ENCODE assay signal across 27 cellular contexts in the genomic region with DNA sequence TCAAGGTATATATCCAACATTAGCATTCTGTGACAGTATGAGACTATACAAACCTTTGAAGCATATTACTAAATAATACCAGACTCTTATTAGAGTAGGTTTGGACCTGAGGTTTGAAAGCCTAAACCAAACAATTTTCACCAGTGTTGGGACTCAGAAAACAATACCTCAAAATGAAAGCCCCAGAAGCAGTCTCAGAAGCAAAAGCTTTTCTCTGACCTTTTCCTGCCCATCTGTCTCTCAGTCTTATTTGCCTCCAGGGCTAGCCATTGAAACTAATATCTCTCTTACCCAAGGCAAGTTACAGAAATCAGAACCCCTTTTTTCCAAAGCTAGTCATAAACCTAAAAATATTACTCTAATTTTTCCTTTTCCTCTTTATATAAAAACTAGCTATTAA.
A peak's percentile ranks its signal among the peaks of the same experiment; 100 is the strongest.
DNase-seq lines count a peak whose midpoint lies in the region; ATAC-seq, FAIRE-seq and TF ChIP-seq lines count a peak whose summit lies in the region.
"Had no signal": no experiment of that assay in that cellular context is flagged by ENCODE, and none has a peak within 500 bp of the region (broad histone marks: within the 10 kb centered on the region; RNA-seq: fewer than 3 reads in every experiment).

No MANE protein-coding gene starts in this region.

- H3K4me3 Mint-ChIP-seq in nephron progenitor cell, result no peak overlapping the region
- H3K4me3 Mint-ChIP-seq: activated CD8-positive, alpha-beta T cell treated with anti-CD3 and anti-CD28 coated beads, Interleukin-2, amount 10 ng/mL, durations not matched to agents 7 days and 5 days; activated naive CD8-positive, alpha-beta T cell treated with anti-CD3 and anti-CD28 coated beads, Interleukin-2, amount 10 ng/mL, durations not matched to agents 7 days and 5 days; B cell; dendritic cell treated with granulocyte-macrophage colony-stimulating factor and Interleukin-4, amounts not matched to agents 40 ng/mL and 50 ng/mL, for 4 days; natural killer cell treated with Interleukin-12 subunit alpha and Interleukin-12 subunit beta and Interleukin-15 and Interleukin-18, amount 100 ng/mL, for 72 hours; T-helper 1 cell treated with Interleukin-12 subunit alpha and Interleukin-12 subunit beta and Interleukin-4 antibody, amounts not matched to agents 30 μg/mL and 1 μg/mL, for 36 hours had no signal

- H3K4me1 Mint-ChIP-seq in nephron progenitor cell, result no peaks in the 10 kb centered on the region

- peaks cover 11% of the 10 kb centered on the region for H3K9me3 Mint-ChIP-seq in nephron progenitor cell
- H3K9me3 Mint-ChIP-seq: activated naive CD8-positive, alpha-beta T cell treated with anti-CD3 and anti-CD28 coated beads, Interleukin-2, amount 10 ng/mL, durations not matched to agents 7 days and 5 days; dendritic cell treated with granulocyte-macrophage colony-stimulating factor and Interleukin-4, amounts not matched to agents 40 ng/mL and 50 ng/mL, for 4 days; natural killer cell treated with Interleukin-12 subunit alpha and Interleukin-12 subunit beta and Interleukin-15 and Interleukin-18, amount 100 ng/mL, for 72 hours; T-helper 1 cell treated with Interleukin-12 subunit alpha and Interleukin-12 subunit beta and Interleukin-4 antibody, amounts not matched to agents 30 μg/mL and 1 μg/mL, for 36 hours had no signal

- no peak for TF ChIP-seq CTCF in hepatocyte (IDR thresholded peaks at IDR 0.05; ENCODE audit: poor library complexity)
- no peak for TF ChIP-seq CTCF in nephron progenitor cell (IDR thresholded peaks at IDR 0.05)

- no peaks in the 10 kb centered on the region for H3K27me3 ChIP-seq in hepatocyte
- H3K27me3 ChIP-seq: testis had no signal

- no peaks in the 10 kb centered on the region for H4K20me1 ChIP-seq in hepatocyte (ENCODE audit: insufficient read depth, poor library complexity, severe bottlenecking)

- peak; percentile 71 for ATAC-seq in GM19372 (IDR thresholded peaks at IDR 0.05; ENCODE audit: low read depth, unreplicated experiment)
- ATAC-seq in HG02840 (IDR thresholded peaks at IDR 0.05; ENCODE audit: low FRiP score, unreplicated experiment), result peak; percentile 51
- peak; percentile 45 for ATAC-seq in HG03520 (IDR thresholded peaks at IDR 0.05; ENCODE audit: unreplicated experiment)
- no peak for ATAC-seq in GM21737 (IDR thresholded peaks at IDR 0.05; ENCODE audit: unreplicated experiment)
- ATAC-seq: A549; activated CD8-positive, alpha-beta T cell treated with anti-CD3 and anti-CD28 coated beads, Interleukin-2, amount 10 ng/mL, durations not matched to agents 7 days and 5 days; mucosa of descending colon; natural killer cell treated with Interleukin-12 subunit alpha and Interleukin-12 subunit beta and Interleukin-15 and Interleukin-18, amount 100 ng/mL, for 72 hours; stimulated activated naive CD8-positive, alpha-beta T cell treated with anti-CD3 and anti-CD28 coated beads, Interleukin-15, Interleukin-2, amounts not matched to agents 100 U/mL and 50 U/mL, for 24 hours had no signal

- H3K27me3 Mint-ChIP-seq in nephron progenitor cell (ENCODE audit: low read depth, poor library complexity), result no peaks in the 10 kb centered on the region
- H3K27me3 Mint-ChIP-seq: B cell; dendritic cell treated with granulocyte-macrophage colony-stimulating factor and Interleukin-4, amounts not matched to agents 40 ng/mL and 50 ng/mL, for 4 days; natural killer cell treated with Interleukin-12 subunit alpha and Interleukin-12 subunit beta and Interleukin-15 and Interleukin-18, amount 100 ng/mL, for 72 hours had no signal

- H3K36me3 ChIP-seq in hepatocyte (replicated peaks; ENCODE audit: insufficient read depth, low read depth), result no peaks in the 10 kb centered on the region

- no peaks in the 10 kb centered on the region for H3K36me3 Mint-ChIP-seq in nephron progenitor cell (ENCODE audit: low read depth)
- H3K36me3 Mint-ChIP-seq: activated naive CD8-positive, alpha-beta T cell treated with anti-CD3 and anti-CD28 coated beads, Interleukin-2, amount 10 ng/mL, durations not matched to agents 7 days and 5 days; natural killer cell treated with Interleukin-12 subunit alpha and Interleukin-12 subunit beta and Interleukin-15 and Interleukin-18, amount 100 ng/mL, for 72 hours had no signal

- DNase-seq in GM18507 (ENCODE audit: extremely low spot score, insufficient read length, low read depth), result no peak
- DNase-seq in hepatocyte (ENCODE audit: low spot score), result no peak
- DNase-seq in nephron progenitor cell, result no peak
- DNase-seq in NCI-H446 (lab: John Stamatoyannopoulos, UW), result no peak
- DNase-seq: activated CD8-positive, alpha-beta T cell treated with anti-CD3 and anti-CD28 coated beads, Interleukin-2, amount 10 ng/mL, durations not matched to agents 7 days and 5 days; activated effector memory CD4-positive, alpha-beta T cell treated with anti-CD3 and anti-CD28 coated beads, Interleukin-2, amount 50 U/mL, for 16 hours; activated naive CD8-positive, alpha-beta T cell treated with anti-CD3 and anti-CD28 coated beads, Interleukin-2, amount 10 ng/mL, durations not matched to agents 7 days and 5 days; central memory CD4-positive, alpha-beta T cell; GM23248; Kasumi-1; mucosa of descending colon; MV-4-11; NCI-H1436 treated with DMSO at 0.1 percent for 48 hours; NCI-H446 treated with DMSO at 0.1 percent for 48 hours; SK-N-SH; stimulated activated naive CD8-positive, alpha-beta T cell treated with anti-CD3 and anti-CD28 coated beads, Interleukin-15, Interleukin-2, amounts not matched to agents 100 U/mL and 50 U/mL, for 24 hours; testis had no signal

- H2AFZ ChIP-seq in hepatocyte, result no peak overlapping the region
- H2AFZ ChIP-seq: GM23248 had no signal

- H3K4me3 ChIP-seq in hepatocyte, result no peak overlapping the region
- H3K4me3 ChIP-seq: A549, GM23248, mucosa of descending colon, testis had no signal

- H3K27ac Mint-ChIP-seq in nephron progenitor cell, result no peak overlapping the region
- H3K27ac Mint-ChIP-seq: activated CD8-positive, alpha-beta T cell treated with anti-CD3 and anti-CD28 coated beads, Interleukin-2, amount 10 ng/mL, durations not matched to agents 7 days and 5 days; activated naive CD8-positive, alpha-beta T cell treated with anti-CD3 and anti-CD28 coated beads, Interleukin-2, amount 10 ng/mL, durations not matched to agents 7 days and 5 days; B cell; dendritic cell treated with granulocyte-macrophage colony-stimulating factor and Interleukin-4, amounts not matched to agents 40 ng/mL and 50 ng/mL, for 4 days; natural killer cell treated with Interleukin-12 subunit alpha and Interleukin-12 subunit beta and Interleukin-15 and Interleukin-18, amount 100 ng/mL, for 72 hours; T-helper 1 cell treated with Interleukin-12 subunit alpha and Interleukin-12 subunit beta and Interleukin-4 antibody, amounts not matched to agents 30 μg/mL and 1 μg/mL, for 36 hours had no signal

- no peaks in the 10 kb centered on the region for H3K9me2 ChIP-seq in hepatocyte (replicated peaks; ENCODE audit: insufficient read depth)
- H3K9me2 ChIP-seq: SK-N-SH had no signal

- no peaks in the 10 kb centered on the region for H3K9me3 ChIP-seq in hepatocyte (ENCODE audit: low read depth)
- H3K9me3 ChIP-seq: A549, mucosa of descending colon, SK-N-SH, testis had no signal

- H3K79me2 ChIP-seq in hepatocyte, result no peaks in the 10 kb centered on the region

- no peak overlapping the region for H3K27ac ChIP-seq in hepatocyte
- H3K27ac ChIP-seq: A549, GM23248, testis had no signal

- no peaks in the 10 kb centered on the region for H3K4me1 ChIP-seq in hepatocyte (ENCODE audit: insufficient read depth)
- H3K4me1 ChIP-seq: A549, testis had no signal

- peak; percentile 83 for FAIRE-seq in GM18507 (lab: Jason Lieb, UNC)
- FAIRE-seq: frontal cortex had no signal

- H3K4me2 ChIP-seq in hepatocyte, result no peak overlapping the region
- H3K4me2 ChIP-seq: A549, SK-N-SH had no signal
